Comparison of ENCODE assay signal across 8 cellular contexts in the genomic region with DNA sequence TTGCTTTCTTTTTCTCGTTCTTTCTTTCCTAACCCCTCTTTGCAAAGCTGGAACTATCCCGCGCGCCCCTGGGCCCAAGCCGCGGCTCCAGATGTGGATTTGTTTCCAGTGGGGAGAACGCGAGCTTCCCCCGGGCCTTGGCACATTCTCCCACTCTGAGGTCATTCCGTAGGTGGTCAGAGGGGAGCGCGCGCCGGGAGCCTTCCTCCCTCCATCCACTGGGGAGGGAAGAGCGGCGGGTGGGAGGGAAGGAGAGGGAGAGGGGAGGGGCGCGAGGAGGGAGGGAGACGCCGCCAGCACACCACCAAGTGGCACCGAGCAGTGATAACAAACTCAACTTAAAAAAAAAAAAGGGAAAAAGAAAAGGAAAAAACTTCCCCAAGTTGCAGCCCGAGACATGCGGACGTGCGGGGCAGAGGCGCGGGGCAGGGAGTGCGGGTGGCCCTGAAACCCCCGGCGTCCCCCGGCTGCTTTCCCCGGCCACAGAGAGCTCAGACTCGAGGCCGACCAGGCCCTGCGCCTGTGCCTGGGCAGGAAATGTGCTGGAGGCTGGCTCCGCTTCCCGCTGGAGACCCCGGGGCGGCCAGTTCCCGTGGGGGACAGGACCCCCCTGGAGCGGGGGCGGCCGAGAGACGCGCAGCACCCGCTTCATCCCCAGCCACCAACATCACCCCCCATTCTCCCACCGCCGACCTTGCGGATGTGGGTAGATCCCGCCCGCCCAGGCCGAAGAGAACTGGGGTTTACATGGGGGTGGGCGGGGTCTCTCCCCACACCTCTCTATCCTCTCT. TPM values are rescaled to one million over a fixed set of nuclear protein-coding genes. Genes with fewer than 3 reads are reported as not detected.
DNase-seq lines count a peak whose midpoint lies in the region; ATAC-seq, FAIRE-seq and TF ChIP-seq lines count a peak whose summit lies in the region.

No MANE protein-coding gene starts in this region.

- peak overlapping the region; percentile 83 to 97 for H3K9ac ChIP-seq in colonic mucosa (ENCODE audit: low read depth in 2 of 2, low read length in 2 of 2)

- intact Hi-C loops in colonic mucosa (cut with DNase I): loop anchor here (5.0 kb wide), 1 partner anchor 307 kb away; no protein-coding TSS in a partner anchor

- H3K27ac ChIP-seq in colonic mucosa (peak overlapping the region; percentile 98), small intestine (ENCODE audit: low read depth in 1 of 2, low read length in 1 of 2) (peak overlapping the region; percentile 83 to 93)

- H3K36me3 ChIP-seq in colonic mucosa (no peaks in the 10 kb centered on the region), small intestine (ENCODE audit: control insufficient read depth in 2 of 2, insufficient read depth in 2 of 2, low read length in 2 of 2) (no peaks in the 10 kb centered on the region)

- H3K4me1 ChIP-seq in colonic mucosa (peaks cover 18% of the 10 kb centered on the region), small intestine (ENCODE audit: control insufficient read depth in 2 of 2, insufficient read depth in 1 of 2, low read depth in 1 of 2, low read length in 1 of 2) (peaks cover 3 to 11% of the 10 kb centered on the region in 2 donors)

- H3K27me3 ChIP-seq in colonic mucosa: no peaks in the 10 kb centered on the region
- H3K27me3 ChIP-seq in small intestine (ENCODE audit: control insufficient read depth in 2 of 2, insufficient read depth in 2 of 2, low read length in 2 of 2): no peaks in the 10 kb centered on the region

- H3K9me3 ChIP-seq in colonic mucosa (no peaks in the 10 kb centered on the region), small intestine (ENCODE audit: control insufficient read depth, low read depth) (no peaks in the 10 kb centered on the region)

- TF ChIP-seq EP300 in Ishikawa (IDR thresholded peaks at IDR 0.05; ENCODE audit: borderline replicate concordance): peak; percentile 65; the same call in 1 of the 2 replicates

- TF ChIP-seq CTCF in colonic mucosa (IDR thresholded peaks at IDR 0.05): no peak

- H3K4me3 ChIP-seq in colonic mucosa: peak overlapping the region; percentile 73
- peak overlapping the region; percentile 71 to 91 for H3K4me3 ChIP-seq in small intestine (ENCODE audit: low read depth in 1 of 2, low read length in 2 of 2)

- DNase-seq in DMS53 treated with DMSO at 0.1 percent for 48 hours (lab: John Stamatoyannopoulos, UW; ENCODE audit: unreplicated experiment): peak; percentile 55
- peak; percentile 8 for DNase-seq in T-helper 9 cell
- DNase-seq in colonic mucosa: peak; percentile 83
- peak; percentile 92 for DNase-seq in kidney tubule cell (ENCODE audit: low spot score)
- DNase-seq in small intestine: peak; percentile 50
- no peak for DNase-seq in SKM-1 (lab: John Stamatoyannopoulos, UW; ENCODE audit: unreplicated experiment)

- WGBS in small intestine, 3 donors: 1 to 2% (median 1%) methylated on average over 48 to 52 of the region's 53 CpGs

- peak; percentile 21 for TF ChIP-seq RAD21 in Ishikawa (IDR thresholded peaks at IDR 0.05; ENCODE audit: low read depth)

- FAIRE-seq in small intestine (lab: Jason Lieb, UNC): no peak

- no peak for ATAC-seq in GM21576 (IDR thresholded peaks at IDR 0.05; ENCODE audit: unreplicated experiment)

TF ChIP-seq in Ishikawa, 13 proteins besides CTCF, POLR2A, EP300 and RAD21:
- TF ChIP-seq, protein P1, sequence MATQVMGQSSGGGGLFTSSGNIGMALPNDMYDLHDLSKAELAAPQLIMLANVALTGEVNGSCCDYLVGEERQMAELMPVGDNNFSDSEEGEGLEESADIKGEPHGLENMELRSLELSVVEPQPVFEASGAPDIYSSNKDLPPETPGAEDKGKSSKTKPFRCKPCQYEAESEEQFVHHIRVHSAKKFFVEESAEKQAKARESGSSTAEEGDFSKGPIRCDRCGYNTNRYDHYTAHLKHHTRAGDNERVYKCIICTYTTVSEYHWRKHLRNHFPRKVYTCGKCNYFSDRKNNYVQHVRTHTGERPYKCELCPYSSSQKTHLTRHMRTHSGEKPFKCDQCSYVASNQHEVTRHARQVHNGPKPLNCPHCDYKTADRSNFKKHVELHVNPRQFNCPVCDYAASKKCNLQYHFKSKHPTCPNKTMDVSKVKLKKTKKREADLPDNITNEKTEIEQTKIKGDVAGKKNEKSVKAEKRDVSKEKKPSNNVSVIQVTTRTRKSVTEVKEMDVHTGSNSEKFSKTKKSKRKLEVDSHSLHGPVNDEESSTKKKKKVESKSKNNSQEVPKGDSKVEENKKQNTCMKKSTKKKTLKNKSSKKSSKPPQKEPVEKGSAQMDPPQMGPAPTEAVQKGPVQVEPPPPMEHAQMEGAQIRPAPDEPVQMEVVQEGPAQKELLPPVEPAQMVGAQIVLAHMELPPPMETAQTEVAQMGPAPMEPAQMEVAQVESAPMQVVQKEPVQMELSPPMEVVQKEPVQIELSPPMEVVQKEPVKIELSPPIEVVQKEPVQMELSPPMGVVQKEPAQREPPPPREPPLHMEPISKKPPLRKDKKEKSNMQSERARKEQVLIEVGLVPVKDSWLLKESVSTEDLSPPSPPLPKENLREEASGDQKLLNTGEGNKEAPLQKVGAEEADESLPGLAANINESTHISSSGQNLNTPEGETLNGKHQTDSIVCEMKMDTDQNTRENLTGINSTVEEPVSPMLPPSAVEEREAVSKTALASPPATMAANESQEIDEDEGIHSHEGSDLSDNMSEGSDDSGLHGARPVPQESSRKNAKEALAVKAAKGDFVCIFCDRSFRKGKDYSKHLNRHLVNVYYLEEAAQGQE (IDR thresholded peaks at IDR 0.05; ENCODE audit: low read depth): no peak
- TF ChIP-seq FOXM1 (IDR thresholded peaks at IDR 0.05; ENCODE audit: borderline replicate concordance, low read depth): no peak
- TF ChIP-seq, protein P2, sequence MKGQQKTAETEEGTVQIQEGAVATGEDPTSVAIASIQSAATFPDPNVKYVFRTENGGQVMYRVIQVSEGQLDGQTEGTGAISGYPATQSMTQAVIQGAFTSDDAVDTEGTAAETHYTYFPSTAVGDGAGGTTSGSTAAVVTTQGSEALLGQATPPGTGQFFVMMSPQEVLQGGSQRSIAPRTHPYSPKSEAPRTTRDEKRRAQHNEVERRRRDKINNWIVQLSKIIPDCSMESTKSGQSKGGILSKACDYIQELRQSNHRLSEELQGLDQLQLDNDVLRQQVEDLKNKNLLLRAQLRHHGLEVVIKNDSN (IDR thresholded peaks at IDR 0.05): no peak
- peak; percentile 66 for TF ChIP-seq NFIC (IDR thresholded peaks at IDR 0.05)
- no peak for TF ChIP-seq CEBPB (IDR thresholded peaks at IDR 0.05)
- TF ChIP-seq, protein P3, sequence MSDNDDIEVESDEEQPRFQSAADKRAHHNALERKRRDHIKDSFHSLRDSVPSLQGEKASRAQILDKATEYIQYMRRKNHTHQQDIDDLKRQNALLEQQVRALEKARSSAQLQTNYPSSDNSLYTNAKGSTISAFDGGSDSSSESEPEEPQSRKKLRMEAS (IDR thresholded peaks at IDR 0.05): no peak
- peak; percentile 9; the same call in 1 of the 2 replicates for TF ChIP-seq YY1 (IDR thresholded peaks at IDR 0.05; ENCODE audit: low read depth)
- peak; percentile 64; the same call in 1 of the 2 replicates for TF ChIP-seq TAF1 (IDR thresholded peaks at IDR 0.05; ENCODE audit: low read depth)
- TF ChIP-seq TCF12 (IDR thresholded peaks at IDR 0.05; ENCODE audit: low read depth): peak; percentile 78; the same call in 1 of the 2 replicates
- TF ChIP-seq CREB1 (IDR thresholded peaks at IDR 0.05; ENCODE audit: low read depth): no peak
- peak; percentile 37; the same call in 1 of the 2 replicates for TF ChIP-seq EGR1 (IDR thresholded peaks at IDR 0.05)
- TF ChIP-seq TEAD4 (IDR thresholded peaks at IDR 0.05): peak; percentile 82
- TF ChIP-seq ZBTB7A (IDR thresholded peaks at IDR 0.05; ENCODE audit: low read depth): peak; percentile 1

RNA-seq across cellular contexts. Expression of a gene that starts 3.1 kb away (rescaled TPM):
- 1 to 10 TPM; 9.1 to 9.6 TPM for total RNA-seq in colonic mucosa
- polyA plus RNA-seq in small intestine: 1 to 10 TPM in 2 of 3 donors, under 1 TPM in 1; 0.89 to 7.0 (median 2.2) TPM
